ENCODE assay signal across 26 cellular contexts in genomic region chr19:45773384-45773783, GRCh38. TPM values are rescaled to one million over a fixed set of nuclear protein-coding genes. Genes with fewer than 3 reads are reported as not detected.
DNase-seq lines count a peak whose midpoint lies in the region; ATAC-seq, FAIRE-seq and TF ChIP-seq lines count a peak whose summit lies in the region.
"Had no signal": no experiment of that assay in that cellular context is flagged by ENCODE, and none has a peak within 500 bp of the region (broad histone marks: within the 10 kb centered on the region; RNA-seq: fewer than 3 reads in every experiment).

No MANE protein-coding gene starts in this region.

- no peak for ATAC-seq in body of pancreas
- ATAC-seq in pancreas: peak in 1 of 4 donors; percentile 2
- ATAC-seq: foreskin keratinocyte, left lung had no signal

- DNase-seq in DMS53 treated with DMSO at 0.1 percent for 48 hours (lab: John Stamatoyannopoulos, UW; ENCODE audit: unreplicated experiment): peak; percentile 38
- peak; percentile 15 for DNase-seq in NCI-H2171 (lab: John Stamatoyannopoulos, UW)
- peak; percentile 77 to 94 (median 88) for DNase-seq in body of pancreas
- peak in 4 of 6 donors; percentile 72 to 87 (median 82) for DNase-seq in pancreas
- no peak for DNase-seq in RCC 7860 (ENCODE audit: low spot score)
- DNase-seq in NCI-H526 (lab: John Stamatoyannopoulos, UW): no peak
- no peak for DNase-seq in NCI-H446 (lab: John Stamatoyannopoulos, UW)
- DNase-seq: activated CD4-positive, alpha-beta memory T cell treated with anti-CD3 and anti-CD28 coated beads, Interleukin-2, amount 10 ng/mL, durations not matched to agents 7 days and 5 days; activated CD4-positive, CD25-positive, alpha-beta regulatory T cell treated with anti-CD3 and anti-CD28 coated beads, Interleukin-2, amount 50 U/mL, for 72 hours; brain microvascular endothelial cell; CD4-positive, alpha-beta T cell; effector CD4-positive, alpha-beta T cell; foreskin keratinocyte; immature natural killer cell; KBM-7; left lung; MM.1S; NCI-H1436; NCI-H774; posterior cingulate gyrus; SIG-M5; trophoblast cell had no signal

- H3K27me3 ChIP-seq in body of pancreas (no peaks in the 10 kb centered on the region), pancreas (no peaks in the 10 kb centered on the region)
- H3K27me3 ChIP-seq: brain microvascular endothelial cell, foreskin keratinocyte, hepatocyte had no signal

- H3K36me3 ChIP-seq in body of pancreas (replicated peaks in 1 of 2; ENCODE audit: insufficient read depth in 1 of 2, low read depth in 2 of 2): peaks cover 0 to 3% of the 10 kb centered on the region in 2 donors
- peaks cover 0 to 23% (median 16%) of the 10 kb centered on the region in 3 donors for H3K36me3 ChIP-seq in pancreas

- no peak for TF ChIP-seq CTCF in body of pancreas (IDR thresholded peaks at IDR 0.05)
- no peak for TF ChIP-seq CTCF in pancreas (IDR thresholded peaks at IDR 0.05)

- H3K4me1 ChIP-seq in body of pancreas (peaks cover 55% of the 10 kb centered on the region), pancreas (peaks cover 15 to 21% (median 19%) of the 10 kb centered on the region in 3 donors)
- H3K4me1 ChIP-seq: foreskin keratinocyte had no signal

- peak overlapping the region; percentile 93 to 98 (median 96) for H3K27ac ChIP-seq in body of pancreas
- H3K27ac ChIP-seq in pancreas: peak overlapping the region; percentile 91 to 97 (median 94)
- H3K27ac ChIP-seq: brain microvascular endothelial cell, foreskin keratinocyte, hepatocyte, left lung had no signal

- 0 to 8% methylated on average over 2 of the region's 2 CpGs for WGBS in body of pancreas, 2 donors
- 0 to 8% methylated on average over 2 of the region's 2 CpGs for WGBS in pancreas, 2 donors

- no peak for FAIRE-seq in pancreas (lab: Jason Lieb, UNC)
- FAIRE-seq in RCC 7860 (lab: Jason Lieb, UNC): no peak
- FAIRE-seq: G401.6 had no signal

- H3K9me3 ChIP-seq in body of pancreas (no peaks in the 10 kb centered on the region), pancreas (no peaks in the 10 kb centered on the region)
- H3K9me3 ChIP-seq: left lung had no signal

- TF ChIP-seq POLR2A in body of pancreas (IDR thresholded peaks at IDR 0.05): peak in 1 of 3 donors; percentile 25

- H3K4me3 ChIP-seq in body of pancreas (no peak overlapping the region), pancreas (no peak overlapping the region)
- H3K4me3 ChIP-seq: hepatocyte, left lung had no signal

- intact Hi-C loops in body of pancreas (cut with DNase I): no loop called here
- intact Hi-C loops in pancreas (cut with DNase I): no loop called here

RNA-seq across cellular contexts. Expression of gene SIX5, which starts 4.3 kb away (rescaled TPM):
- total RNA-seq in body of pancreas (10 to 100 TPM; 21.0 to 60.3 TPM), pancreas (10 to 100 TPM; 18.7 to 38.2 (median 28.0) TPM)
- 10 to 100 TPM; 25.1 to 42.5 TPM for polyA plus RNA-seq in pancreas
- polyA plus RNA-seq: neural cell had no signal

RNA-seq across cellular contexts. Expression of gene DMPK, which starts 8.9 kb away (rescaled TPM):
- total RNA-seq in body of pancreas (10 to 100 TPM; 57.9 to 81.4 TPM), pancreas (10 to 100 TPM; 27.0 to 74.7 (median 37.7) TPM)
- 100 to 1,000 TPM; 147 to 293 TPM for polyA plus RNA-seq in pancreas

RNA-seq across cellular contexts. Expression of gene DMWD, which starts 19.3 kb away (rescaled TPM):
- 10 to 100 TPM; 19.7 to 20.4 TPM for total RNA-seq in body of pancreas
- 10 to 100 TPM; 14.3 to 23.0 (median 18.6) TPM for total RNA-seq in pancreas
- 10 to 100 TPM; 14.2 to 39.8 TPM for polyA plus RNA-seq in pancreas

RNA-seq across cellular contexts. Expression of gene MEIOSIN, which starts 40.1 kb away (rescaled TPM):
- total RNA-seq in body of pancreas (not detected), pancreas (not detected)
- not detected for polyA plus RNA-seq in pancreas
- total RNA-seq: activated CD4-positive, alpha-beta memory T cell treated with anti-CD3 and anti-CD28 coated beads, Interleukin-2, amount 10 ng/mL, durations not matched to agents 7 days and 5 days; CD4-positive, alpha-beta T cell; foreskin keratinocyte; hepatocyte; left lung had no signal
- polyA plus RNA-seq: esophagus, foreskin keratinocyte, hepatocyte, immature natural killer cell, neural cell had no signal

RNA-seq across cellular contexts. Expression of gene RSPH6A, which starts 41.7 kb away (rescaled TPM):
- total RNA-seq in body of pancreas (under 1 TPM in 1 of 2 donors, not detected in 1; 0.33 TPM), pancreas (under 1 TPM in 1 of 6 donors, not detected in 5; 0.08 TPM)
- polyA plus RNA-seq in pancreas: under 1 TPM in 1 of 2 donors, not detected in 1; 0.08 TPM
- total RNA-seq: foreskin keratinocyte, hepatocyte had no signal
- polyA plus RNA-seq: hepatocyte, immature natural killer cell, neural cell had no signal

Comparison
In these comparisons a context has a peak if more than half of its experiments do, and no peak if none do; other contexts are left out.
1. DNase-seq: peak in DMS53 treated with DMSO at 0.1 percent for 48 hours (single experiment), NCI-H2171 (single experiment), body of pancreas (4 of 4) and pancreas (4 of 6); none in RCC 7860 (single experiment), NCI-H526 (0 of 2) and NCI-H446 (0 of 2).